In genomic region chr3:12815719-12816118, GRCh38 we compare ENCODE assay signal across 1 cellular context.
TF ChIP-seq lines count a peak whose summit lies in the region.

No MANE protein-coding gene starts in this region.

TF ChIP-seq in H1, 55 proteins besides CTCF, POLR2A, EP300 and RAD21:
- TF ChIP-seq HDAC2 (IDR thresholded peaks at IDR 0.05; ENCODE audit: borderline replicate concordance in 1 of 2, low read depth in 2 of 2, low read length in 2 of 2) (no peak), GTF2F1 (IDR thresholded peaks at IDR 0.05; ENCODE audit: borderline replicate concordance, low read depth, low read length) (no peak), ATF3 (IDR thresholded peaks at IDR 0.05; ENCODE audit: insufficient read depth, low read depth, low read length) (no peak), MAX (IDR thresholded peaks at IDR 0.05) (no peak), ASH2L (IDR thresholded peaks at IDR 0.05; ENCODE audit: low read length) (no peak), RBBP5 (IDR thresholded peaks at IDR 0.05; ENCODE audit: borderline replicate concordance, low read depth, low read length) (no peak), RXRA (IDR thresholded peaks at IDR 0.05; ENCODE audit: insufficient read depth, low read depth, low read length) (no peak), KDM5A (IDR thresholded peaks at IDR 0.05; ENCODE audit: low read length) (no peak), CBX5 (IDR thresholded peaks at IDR 0.05; ENCODE audit: low read depth, low read length) (no peak), POLR2AphosphoS5 (IDR thresholded peaks at IDR 0.05; ENCODE audit: low read depth, low read length) (no peak), TBP (IDR thresholded peaks at IDR 0.05; ENCODE audit: low read depth, low read length) (no peak), SP2 (IDR thresholded peaks at IDR 0.05; ENCODE audit: low read length) (no peak), E2F6 (IDR thresholded peaks at IDR 0.05) (no peak)
